ENCODE assay signal across 14 cellular contexts in the genomic region with DNA sequence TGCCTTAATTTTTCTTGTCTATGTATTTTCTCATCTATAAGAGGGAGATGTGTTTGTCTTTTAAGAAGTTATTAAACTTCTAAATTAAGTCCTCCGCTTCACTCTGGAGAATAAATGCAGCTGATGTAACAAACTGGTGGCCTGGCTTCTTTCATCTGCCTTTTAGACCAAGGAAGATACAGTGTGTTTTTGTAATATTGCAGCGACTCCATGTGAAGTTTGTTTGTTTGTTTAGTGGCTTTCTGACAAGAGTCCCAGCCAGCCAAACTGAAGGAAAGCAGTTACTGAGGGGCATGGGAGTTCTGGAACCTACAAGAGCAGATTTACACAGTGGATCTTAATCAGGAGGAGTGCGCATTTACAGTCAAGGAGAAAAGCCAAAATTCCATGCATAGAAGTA. TPM values are rescaled to one million over a fixed set of nuclear protein-coding genes. Genes with fewer than 3 reads are reported as not detected.
DNase-seq lines count a peak whose midpoint lies in the region; TF ChIP-seq lines count a peak whose summit lies in the region.
"Had no signal": no experiment of that assay in that cellular context is flagged by ENCODE, and none has a peak within 500 bp of the region (broad histone marks: within the 10 kb centered on the region; RNA-seq: fewer than 3 reads in every experiment).

No MANE protein-coding gene starts in this region.

- H3K9me3 Mint-ChIP-seq in HFFc6 (no peaks in the 10 kb centered on the region), nephron (peaks cover 2% of the 10 kb centered on the region)

- H3K4me3 Mint-ChIP-seq in HFFc6 (no peak overlapping the region), nephron (peak overlapping the region in 2 of 3 experiments; percentile 3 to 4)
- H3K4me3 Mint-ChIP-seq: activated CD4-positive, alpha-beta T cell treated with anti-CD3 and anti-CD28 coated beads for 36 hours; activated naive CD4-positive, alpha-beta T cell treated with anti-CD3 and anti-CD28 coated beads for 36 hours had no signal

- H3K27ac Mint-ChIP-seq in HFFc6: 0 out of 2 replicates have a peak overlapping the region, but pooled peaks have one; percentile 10
- peak overlapping the region; percentile 68 to 96 (median 93) for H3K27ac Mint-ChIP-seq in nephron
- H3K27ac Mint-ChIP-seq: activated CD4-positive, alpha-beta T cell treated with anti-CD3 and anti-CD28 coated beads for 36 hours; activated naive CD4-positive, alpha-beta T cell treated with anti-CD3 and anti-CD28 coated beads for 36 hours had no signal

- TF ChIP-seq CTCF in HFFc6 (IDR thresholded peaks at IDR 0.05) (no peak), nephron (IDR thresholded peaks at IDR 0.05; ENCODE audit: unreplicated experiment in 3 of 3) (no peak), GM10248 (IDR thresholded peaks at IDR 0.05; ENCODE audit: control extremely low read depth, extremely low read depth, low read depth, missing control alignments) (no peak)

- intact Hi-C loops in posterior cingulate gyrus (cut with DNase I): no loop called here

- H3K27me3 Mint-ChIP-seq in HFFc6 (ENCODE audit: insufficient read depth) (no peaks in the 10 kb centered on the region; the same call in 1 of the 2 replicates), nephron (ENCODE audit: low read depth) (no peaks in the 10 kb centered on the region)
- H3K27me3 Mint-ChIP-seq: activated CD4-positive, alpha-beta T cell treated with anti-CD3 and anti-CD28 coated beads for 36 hours had no signal

- H3K36me3 Mint-ChIP-seq in HFFc6 (ENCODE audit: low read depth): peaks cover 13% of the 10 kb centered on the region
- peaks cover 15% of the 10 kb centered on the region for H3K36me3 Mint-ChIP-seq in nephron (ENCODE audit: low read depth)

- CTCF ChIA-PET in GM10248 (lab: Yijun Ruan, JAX): interaction anchor here (1.3 kb wide), 1 partner anchor 32 kb away, joined by 3 read pairs; no protein-coding TSS in a partner anchor

- DNase-seq in EH (ENCODE audit: low read depth): peak; percentile 33
- DNase-seq in HFFc6: no peak
- peak; percentile 41 for DNase-seq in fibroblast of gingiva (ENCODE audit: low read depth)
- DNase-seq in activated CD4-positive, CD25-positive, alpha-beta regulatory T cell treated with anti-CD3 and anti-CD28 coated beads, Interleukin-2, amount 50 U/mL, for 72 hours: no peak
- no peak for DNase-seq in stimulated activated CD4-positive, alpha-beta T cell treated with anti-CD3 and anti-CD28 coated beads, Interleukin-2, amount 100 ng/mL, for 48 hours
- no peak for DNase-seq in posterior cingulate gyrus
- no peak for DNase-seq in GM10248 (ENCODE audit: extremely low spot score)
- DNase-seq: activated CD4-positive, alpha-beta T cell treated with anti-CD3 and anti-CD28 coated beads for 36 hours; activated CD8-positive, alpha-beta memory T cell treated with anti-CD3 and anti-CD28 coated beads, Interleukin-2, amount 50 U/mL, for 48 hours; activated naive CD4-positive, alpha-beta T cell treated with anti-CD3 and anti-CD28 coated beads for 36 hours; kidney; NCI-H226; SIG-M5 had no signal

- POLR2A ChIA-PET in GM10248 (lab: Yijun Ruan, JAX): no interaction called here

- H3K4me1 Mint-ChIP-seq in HFFc6 (ENCODE audit: low read depth) (peaks cover 42% of the 10 kb centered on the region), nephron (peaks cover 51% of the 10 kb centered on the region)

RNA-seq across cellular contexts. Expression of gene KLF12, which starts 56.4 kb away (rescaled TPM):
- total RNA-seq in HFFc6 (2021; fragmentation: NEBNext Ultra II Directional; extraction: Animal tissue kit (Norgen Biotek cat#: 25700)): 10 to 100 TPM; 18.1 to 28.2 (median 24.1) TPM

Comparison
In these comparisons a context has a peak if more than half of its experiments do, and no peak if none do; other contexts are left out.
1. DNase-seq: peak in EH (single experiment) and fibroblast of gingiva (single experiment); none in HFFc6 (single experiment), activated CD4-positive, CD25-positive, alpha-beta regulatory T cell treated with anti-CD3 and anti-CD28 coated beads, Interleukin-2, amount 50 U/mL, for 72 hours (single experiment), stimulated activated CD4-positive, alpha-beta T cell treated with anti-CD3 and anti-CD28 coated beads, Interleukin-2, amount 100 ng/mL, for 48 hours (0 of 2), posterior cingulate gyrus (0 of 10) and GM10248 (single experiment).